8 cellular contexts compared by ENCODE assay signal in the genomic region with DNA sequence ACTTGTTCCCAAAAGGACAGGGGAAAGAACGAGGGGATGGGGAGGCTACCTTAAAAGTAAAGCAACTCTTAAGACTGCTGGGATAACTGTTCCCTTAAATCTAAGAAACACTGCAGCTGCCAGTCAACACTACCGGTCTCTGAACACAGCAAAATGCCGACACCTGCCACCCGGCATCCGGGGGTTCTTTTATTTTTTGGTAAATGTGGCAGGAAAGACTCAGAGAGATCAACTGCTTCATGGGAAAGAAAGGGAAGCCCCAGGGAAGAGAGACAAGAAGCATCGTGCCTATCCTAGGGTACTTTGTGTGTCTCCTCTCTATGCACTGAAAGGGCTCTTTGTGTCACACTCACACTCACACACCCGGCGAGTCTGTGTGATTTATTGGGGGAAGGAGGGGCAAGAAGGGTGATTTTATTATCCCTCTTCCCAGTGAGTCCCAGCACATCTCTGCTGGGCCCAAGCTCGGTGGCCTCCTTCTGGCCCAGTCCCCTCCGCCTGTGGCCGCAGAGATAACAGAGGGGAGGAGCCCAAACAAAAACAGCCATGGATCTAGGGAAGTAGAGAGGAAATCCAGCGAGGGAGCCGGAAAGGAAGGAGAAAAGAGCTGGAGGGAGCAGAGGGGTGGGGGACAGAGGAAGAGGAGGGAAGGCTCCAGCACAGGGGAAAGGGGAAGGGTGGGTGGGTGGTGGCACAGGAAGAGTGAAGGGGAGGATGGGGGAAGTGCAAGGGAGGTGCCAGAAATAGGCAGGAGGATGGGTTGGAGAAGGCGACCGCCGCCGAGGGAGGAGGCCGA. TPM values are rescaled to one million over a fixed set of nuclear protein-coding genes. Genes with fewer than 3 reads are reported as not detected.
DNase-seq lines count a peak whose midpoint lies in the region; ATAC-seq, FAIRE-seq and TF ChIP-seq lines count a peak whose summit lies in the region.

No MANE protein-coding gene starts in this region.

- no peaks in the 10 kb centered on the region for H3K27me3 Mint-ChIP-seq in activated T-helper 17 cell treated with anti-CD3 and anti-CD28 coated beads, Interleukin-2, amount 50 U/mL, for 72 hours
- H3K27me3 Mint-ChIP-seq in nephron progenitor cell (ENCODE audit: low read depth, poor library complexity): peaks cover 19% of the 10 kb centered on the region

- H3K27ac Mint-ChIP-seq in activated T-helper 17 cell treated with anti-CD3 and anti-CD28 coated beads, Interleukin-2, amount 50 U/mL, for 72 hours: peak overlapping the region; percentile 95
- H3K27ac Mint-ChIP-seq in nephron progenitor cell: peak overlapping the region; percentile 92

- H3K4me3 ChIP-seq in NB4 (ENCODE audit: low read depth, low read length): peak overlapping the region; percentile 41

- H3K4me3 Mint-ChIP-seq in activated T-helper 17 cell treated with anti-CD3 and anti-CD28 coated beads, Interleukin-2, amount 50 U/mL, for 72 hours: peak overlapping the region; percentile 82
- H3K4me3 Mint-ChIP-seq in nephron progenitor cell: peak overlapping the region; percentile 91

- no peak for TF ChIP-seq CTCF in NB4 (IDR thresholded peaks at IDR 0.05; ENCODE audit: low read depth, low read length)
- no peak for TF ChIP-seq CTCF in nephron progenitor cell (IDR thresholded peaks at IDR 0.05)

- no peak for ATAC-seq in activated T-helper 17 cell treated with anti-CD3 and anti-CD28 coated beads, Interleukin-2, amount 50 U/mL, for 72 hours (replicated peaks)
- ATAC-seq in HG03095 (IDR thresholded peaks at IDR 0.05; ENCODE audit: unreplicated experiment): no peak

- H3K9me3 Mint-ChIP-seq in activated T-helper 17 cell treated with anti-CD3 and anti-CD28 coated beads, Interleukin-2, amount 50 U/mL, for 72 hours: no peaks in the 10 kb centered on the region
- no peaks in the 10 kb centered on the region for H3K9me3 Mint-ChIP-seq in nephron progenitor cell

- no peak for TF ChIP-seq POLR2A in NB4 (IDR thresholded peaks at IDR 0.05; ENCODE audit: extremely low read depth, insufficient read length)

- FAIRE-seq in frontal cortex (lab: Jason Lieb, UNC): no peak

- peaks cover 24% of the 10 kb centered on the region for H3K4me1 Mint-ChIP-seq in activated T-helper 17 cell treated with anti-CD3 and anti-CD28 coated beads, Interleukin-2, amount 50 U/mL, for 72 hours
- peaks cover 57% of the 10 kb centered on the region for H3K4me1 Mint-ChIP-seq in nephron progenitor cell

- H3K36me3 Mint-ChIP-seq in activated T-helper 17 cell treated with anti-CD3 and anti-CD28 coated beads, Interleukin-2, amount 50 U/mL, for 72 hours (ENCODE audit: low read depth): peaks cover 61% of the 10 kb centered on the region
- peaks cover 5% of the 10 kb centered on the region for H3K36me3 Mint-ChIP-seq in nephron progenitor cell (ENCODE audit: low read depth)

- DNase-seq in NCI-H748 treated with DMSO at 0.1 percent for 48 hours (lab: John Stamatoyannopoulos, UW): peak; percentile 79
- no peak for DNase-seq in NCI-H748 (lab: John Stamatoyannopoulos, UW; ENCODE audit: unreplicated experiment)
- DNase-seq in NB4 (ENCODE audit: low read depth): no peak
- peak; percentile 49 to 64 for DNase-seq in frontal cortex (ENCODE audit: low spot score in 2 of 2)
- peak; percentile 61 for DNase-seq in nephron progenitor cell
- no peak for DNase-seq in KG1 (lab: John Stamatoyannopoulos, UW)

RNA-seq across cellular contexts. Expression of a gene that starts 1.3 kb away (rescaled TPM):
- 100 to 1,000 TPM; 139 to 326 TPM for total RNA-seq in activated T-helper 17 cell treated with anti-CD3 and anti-CD28 coated beads, Interleukin-2, amount 50 U/mL, for 72 hours
- 319 TPM for total RNA-seq in frontal cortex

Comparison
In these comparisons a context has a peak if more than half of its experiments do, and no peak if none do; other contexts are left out.
1. DNase-seq: peak in NCI-H748 treated with DMSO at 0.1 percent for 48 hours (single experiment), frontal cortex (2 of 2) and nephron progenitor cell (single experiment); none in NCI-H748 (single experiment), NB4 (single experiment) and KG1 (single experiment).